Comparison of ENCODE assay signal across 32 cellular contexts in the genomic region with DNA sequence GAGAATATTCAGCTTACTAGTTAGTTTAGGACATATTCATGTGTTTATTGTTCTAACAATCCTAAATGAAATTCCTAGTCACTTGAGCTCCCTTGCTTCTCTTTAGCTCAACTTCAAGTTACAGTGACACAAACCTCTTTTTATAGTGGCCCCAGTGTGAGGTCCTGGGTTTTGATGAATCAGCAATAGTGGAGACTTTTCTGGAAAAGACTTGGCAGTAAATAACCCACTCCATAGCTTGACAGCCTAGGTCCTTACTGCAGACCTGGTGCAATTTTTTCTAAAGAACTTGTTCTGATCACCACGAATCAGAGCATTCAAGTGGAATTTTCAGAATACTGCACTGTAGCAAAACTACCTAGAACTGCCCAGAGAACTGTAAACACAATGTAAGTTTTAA. TPM values are rescaled to one million over a fixed set of nuclear protein-coding genes. Genes with fewer than 3 reads are reported as not detected.
"Had no signal": no experiment of that assay in that cellular context is flagged by ENCODE, and none has a peak within 500 bp of the region (broad histone marks: within the 10 kb centered on the region; RNA-seq: fewer than 3 reads in every experiment).

No MANE protein-coding gene starts in this region.

- H3K27me3 ChIP-seq: esophagus muscularis mucosa had no signal

- ATAC-seq: activated CD4-positive, CD25-positive, alpha-beta regulatory T cell treated with anti-CD3 and anti-CD28 coated beads, Interleukin-2, amount 50 U/mL, for 24 hours; activated CD8-positive, alpha-beta T cell treated with anti-CD3 and anti-CD28 coated beads for 36 hours; activated T-cell treated with anti-CD3 and anti-CD28 coated beads, Interleukin-2, amount 50 U/mL, for 4 hours; effector memory CD8-positive, alpha-beta T cell; foreskin keratinocyte; gastrocnemius medialis; heart left ventricle had no signal

- FAIRE-seq: astrocyte, colon had no signal

- H3K9me3 ChIP-seq: gastrocnemius medialis had no signal

- H3K4me1 ChIP-seq: esophagus muscularis mucosa, foreskin keratinocyte, gastrocnemius medialis, heart left ventricle had no signal

- DNase-seq: activated B cell treated with CpG ODN at 0.5 μM for 24 hours; activated CD4-positive, alpha-beta T cell treated with anti-CD3 and anti-CD28 coated beads for 48 hours; activated CD4-positive, alpha-beta T cell treated with anti-CD3 and anti-CD28 coated beads, Interleukin-2, amount 50 U/mL, for 1 hour; activated CD4-positive, alpha-beta T cell treated with anti-CD3 and anti-CD28 coated beads, Interleukin-2, amount 50 U/mL, for 48 hours; activated CD8-positive, alpha-beta memory T cell treated with anti-CD3 and anti-CD28 coated beads for 24 hours; activated CD8-positive, alpha-beta T cell treated with anti-CD3 and anti-CD28 coated beads for 36 hours; activated effector memory CD4-positive, alpha-beta T cell treated with Interleukin-2 at 50 U/mL for 16 hours; activated gamma-delta T cell treated with Interleukin-2 at 50 U/mL for 16 hours; activated naive CD4-positive, alpha-beta T cell treated with anti-CD3 and anti-CD28 coated beads, Interleukin-2, amount 50 U/mL, for 16 hours; activated naive CD4-positive, alpha-beta T cell treated with Interleukin-2 at 50 U/mL for 16 hours; activated T-cell treated with anti-CD3 and anti-CD28 coated beads, Interleukin-2, amount 50 U/mL, for 4 hours; amniotic stem cell; anterior cingulate cortex; brain microvascular endothelial cell; caudate nucleus; cortex of kidney; dermis blood vessel endothelial cell; effector CD4-positive, alpha-beta T cell; effector memory CD8-positive, alpha-beta T cell; erythroblast; foreskin keratinocyte; gastrocnemius medialis; glutamatergic neuron; heart left ventricle; T1000; WERI-Rb-1 had no signal

- H3K36me3 ChIP-seq: brain microvascular endothelial cell, esophagus muscularis mucosa, gastrocnemius medialis, heart left ventricle, WERI-Rb-1 had no signal

- H3K4me3 ChIP-seq: esophagus muscularis mucosa, gastrocnemius medialis, heart left ventricle had no signal

- H3K27ac ChIP-seq: brain microvascular endothelial cell, esophagus muscularis mucosa, foreskin keratinocyte, gastrocnemius medialis, heart left ventricle, WERI-Rb-1 had no signal

RNA-seq across cellular contexts. Expression of gene RIPPLY2, which starts 6.9 kb away (rescaled TPM):
- total RNA-seq: activated B cell treated with CpG ODN at 0.5 μM for 24 hours; activated CD8-positive, alpha-beta T cell treated with anti-CD3 and anti-CD28 coated beads for 36 hours; activated T-cell treated with anti-CD3 and anti-CD28 coated beads, Interleukin-2, amount 50 U/mL, for 4 hours; activated T-helper 17 cell treated with anti-CD3 and anti-CD28 coated beads, Interleukin-2, amount 50 U/mL, for 72 hours; astrocyte; chondrocyte; dermis blood vessel endothelial cell; esophagus muscularis mucosa; gastrocnemius medialis; heart left ventricle had no signal
- polyA plus RNA-seq: heart left ventricle had no signal
